In genomic region chr5:96753017-96753397, GRCh38 we compare ENCODE assay signal across 18 cellular contexts.
"Had no signal": no experiment of that assay in that cellular context is flagged by ENCODE, and none has a peak within 500 bp of the region (broad histone marks: within the 10 kb centered on the region; RNA-seq: fewer than 3 reads in every experiment).

No MANE protein-coding gene starts in this region.

- H3K9me3 ChIP-seq: colonic mucosa, prostate gland, right atrium auricular region, stomach, vagina had no signal

- H3K27me3 Mint-ChIP-seq: activated naive CD8-positive, alpha-beta T cell; activated T-cell treated with anti-CD3 and anti-CD28 coated beads, Interleukin-2, amount 50 U/mL, for 24 hours; central memory CD8-positive, alpha-beta T cell; T-cell had no signal

- H3K27ac ChIP-seq: colonic mucosa, foreskin keratinocyte, prostate gland, right atrium auricular region, skin epidermis, stomach, vagina had no signal

- DNase-seq: activated CD4-positive, alpha-beta T cell treated with anti-CD3 and anti-CD28 coated beads for 1 hour; activated CD4-positive, alpha-beta T cell treated with anti-CD3 and anti-CD28 coated beads, Interleukin-2, amount 50 U/mL, for 48 hours; activated effector memory CD4-positive, alpha-beta T cell treated with Interleukin-2 at 50 U/mL for 16 hours; activated T-cell treated with anti-CD3 and anti-CD28 coated beads, Interleukin-2, amount 50 U/mL, for 24 hours; endodermal cell; islet precursor cell; left colon; stomach had no signal

- H3K27ac Mint-ChIP-seq: activated naive CD8-positive, alpha-beta T cell; activated T-cell treated with anti-CD3 and anti-CD28 coated beads, Interleukin-2, amount 50 U/mL, for 24 hours; endodermal cell; nephron progenitor cell had no signal

- H3K4me1 Mint-ChIP-seq: central memory CD8-positive, alpha-beta T cell; endodermal cell had no signal

- H3K36me3 Mint-ChIP-seq: activated naive CD8-positive, alpha-beta T cell had no signal

- H3K4me3 ChIP-seq: colonic mucosa, prostate gland, right atrium auricular region, skin epidermis, stomach, vagina had no signal

- H3K4me3 Mint-ChIP-seq: activated naive CD8-positive, alpha-beta T cell; activated T-cell treated with anti-CD3 and anti-CD28 coated beads, Interleukin-2, amount 50 U/mL, for 24 hours; central memory CD8-positive, alpha-beta T cell; endodermal cell; nephron progenitor cell; T-cell had no signal

- H3K4me1 ChIP-seq: colonic mucosa, foreskin keratinocyte, prostate gland, vagina had no signal

- H3K27me3 ChIP-seq: colonic mucosa, foreskin keratinocyte, right atrium auricular region, stomach, vagina had no signal

- H3K9me3 Mint-ChIP-seq: activated T-cell treated with anti-CD3 and anti-CD28 coated beads, Interleukin-2, amount 50 U/mL, for 24 hours; central memory CD8-positive, alpha-beta T cell; endodermal cell; nephron progenitor cell; T-cell had no signal
